ENCODE assay signal across 26 cellular contexts in the genomic region with DNA sequence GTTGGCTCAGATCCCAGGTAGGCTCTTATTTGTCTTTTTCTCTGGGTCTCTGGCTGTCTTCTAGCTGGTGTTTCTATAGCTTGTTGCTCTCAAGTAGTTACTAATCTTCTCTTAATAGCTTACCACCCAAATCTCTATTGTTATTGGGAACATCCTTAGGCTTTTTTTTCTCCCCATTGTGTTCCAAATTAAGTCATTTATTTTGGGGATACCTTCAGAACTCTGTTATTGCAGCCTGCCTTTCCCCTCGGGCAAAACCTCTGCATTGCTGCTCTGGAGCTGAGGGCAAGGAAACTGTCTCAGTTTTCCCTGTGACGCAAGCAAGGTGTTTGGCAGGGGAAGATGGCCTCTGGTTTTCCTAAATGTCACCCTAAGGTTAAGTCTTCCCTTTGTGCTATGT.
DNase-seq lines count a peak whose midpoint lies in the region; ATAC-seq and TF ChIP-seq lines count a peak whose summit lies in the region.
"Had no signal": no experiment of that assay in that cellular context is flagged by ENCODE, and none has a peak within 500 bp of the region (broad histone marks: within the 10 kb centered on the region; RNA-seq: fewer than 3 reads in every experiment).

No MANE protein-coding gene starts in this region.

- TF ChIP-seq CTCF in natural killer cell (IDR thresholded peaks at IDR 0.05) (no peak), WTC11 (IDR thresholded peaks at IDR 0.05) (no peak), mesothelial cell of epicardium (IDR thresholded peaks at IDR 0.05; ENCODE audit: unreplicated experiment) (no peak), type B pancreatic cell (conservative IDR thresholded peaks at IDR 0.05) (no peak), endothelial cell (IDR thresholded peaks at IDR 0.05; ENCODE audit: unreplicated experiment) (no peak)

- CTCF ChIA-PET in WTC11 (lab: Charles Lee) = interaction anchor here (0.7 to 1.0 kb wide), 2 partner anchors 26 to 111 kb away, joined by 3 to 4 read pairs; no protein-coding TSS in a partner anchor

- ATAC-seq in natural killer cell = no peak
- ATAC-seq in natural killer cell treated with Interleukin-12 subunit alpha and Interleukin-12 subunit beta and Interleukin-15 and Interleukin-18, amount 100 ng/mL, for 72 hours = no peak
- peak; percentile 81 for ATAC-seq in WTC11
- ATAC-seq in stimulated activated naive CD8-positive, alpha-beta T cell treated with anti-CD3 and anti-CD28 coated beads, Interleukin-15, amount 100 ng/mL, for 72 hours = no peak
- ATAC-seq: activated T-cell treated with anti-CD3 and anti-CD28 coated beads, Interleukin-2, amount 50 U/mL, for 72 hours had no signal

- no peaks in the 10 kb centered on the region for H3K36me3 Mint-ChIP-seq in natural killer cell
- H3K36me3 Mint-ChIP-seq in natural killer cell treated with Interleukin-12 subunit alpha and Interleukin-12 subunit beta and Interleukin-15 and Interleukin-18, amount 100 ng/mL, for 72 hours = peaks cover 4% of the 10 kb centered on the region
- H3K36me3 Mint-ChIP-seq in WTC11 = peaks cover 12% of the 10 kb centered on the region
- peaks cover 21% of the 10 kb centered on the region for H3K36me3 Mint-ChIP-seq in mesothelial cell of epicardium
- H3K36me3 Mint-ChIP-seq in type B pancreatic cell = peaks cover 42% of the 10 kb centered on the region
- no peaks in the 10 kb centered on the region for H3K36me3 Mint-ChIP-seq in endothelial cell (ENCODE audit: low read depth, unreplicated experiment)

- H3K4me3 Mint-ChIP-seq in natural killer cell = no peak overlapping the region
- H3K4me3 Mint-ChIP-seq in natural killer cell treated with Interleukin-12 subunit alpha and Interleukin-12 subunit beta and Interleukin-15 and Interleukin-18, amount 100 ng/mL, for 72 hours = no peak overlapping the region
- peak overlapping the region; percentile 26 for H3K4me3 Mint-ChIP-seq in WTC11
- H3K4me3 Mint-ChIP-seq in mesothelial cell of epicardium = no peak overlapping the region
- no peak overlapping the region for H3K4me3 Mint-ChIP-seq in type B pancreatic cell
- no peak overlapping the region for H3K4me3 Mint-ChIP-seq in stimulated activated naive CD8-positive, alpha-beta T cell treated with anti-CD3 and anti-CD28 coated beads, Interleukin-15, amount 100 ng/mL, for 72 hours
- H3K4me3 Mint-ChIP-seq in endothelial cell (ENCODE audit: unreplicated experiment) = no peak overlapping the region
- H3K4me3 Mint-ChIP-seq: activated B cell treated with CpG ODN at 0.5 μM for 24 hours; activated T-cell treated with anti-CD3 and anti-CD28 coated beads, Interleukin-2, amount 50 U/mL, for 72 hours; brain had no signal

- POLR2A ChIA-PET in WTC11 (lab: Charles Lee) = no interaction called here

- no peaks in the 10 kb centered on the region for H3K9me3 Mint-ChIP-seq in natural killer cell
- H3K9me3 Mint-ChIP-seq in natural killer cell treated with Interleukin-12 subunit alpha and Interleukin-12 subunit beta and Interleukin-15 and Interleukin-18, amount 100 ng/mL, for 72 hours = no peaks in the 10 kb centered on the region
- no peaks in the 10 kb centered on the region for H3K9me3 Mint-ChIP-seq in WTC11
- peaks cover 11% of the 10 kb centered on the region for H3K9me3 Mint-ChIP-seq in mesothelial cell of epicardium
- no peaks in the 10 kb centered on the region for H3K9me3 Mint-ChIP-seq in type B pancreatic cell
- H3K9me3 Mint-ChIP-seq in stimulated activated naive CD8-positive, alpha-beta T cell treated with anti-CD3 and anti-CD28 coated beads, Interleukin-15, amount 100 ng/mL, for 72 hours = no peaks in the 10 kb centered on the region
- H3K9me3 Mint-ChIP-seq in endothelial cell (ENCODE audit: unreplicated experiment) = no peaks in the 10 kb centered on the region
- H3K9me3 Mint-ChIP-seq: activated B cell treated with CpG ODN at 0.5 μM for 24 hours; activated T-cell treated with anti-CD3 and anti-CD28 coated beads, Interleukin-2, amount 50 U/mL, for 72 hours had no signal

- DNase-seq in natural killer cell = no peak
- DNase-seq in natural killer cell treated with Interleukin-12 subunit alpha and Interleukin-12 subunit beta and Interleukin-15 and Interleukin-18, amount 100 ng/mL, for 72 hours (ENCODE audit: low spot score) = no peak
- DNase-seq in WTC11 (ENCODE audit: low spot score) = peak; percentile 30
- no peak for DNase-seq in mesothelial cell of epicardium (ENCODE audit: low spot score in 2 of 2, unreplicated experiment in 2 of 2)
- DNase-seq in type B pancreatic cell (ENCODE audit: extremely low spot score, unreplicated experiment) = no peak
- DNase-seq in stimulated activated naive CD8-positive, alpha-beta T cell treated with anti-CD3 and anti-CD28 coated beads, Interleukin-15, amount 100 ng/mL, for 72 hours = no peak
- no peak for DNase-seq in endothelial cell (ENCODE audit: low spot score)
- DNase-seq in GM19240 (ENCODE audit: insufficient read length, low spot score) = no peak
- DNase-seq: activated B cell treated with CpG ODN at 0.5 μM for 24 hours; activated CD4-positive, alpha-beta T cell treated with anti-CD3 and anti-CD28 coated beads, Interleukin-2, amount 50 U/mL, for 1 hour; activated naive CD4-positive, alpha-beta T cell treated with Interleukin-2 at 50 U/mL for 16 hours; activated T-cell treated with anti-CD3 and anti-CD28 coated beads, Interleukin-2, amount 50 U/mL, for 72 hours; adrenal gland; GDM1; head of caudate nucleus; Karpas-422; mesenchymal stem cell; MV-4-11; NCI-H187; NCI-H526 treated with DMSO at 0.1 percent for 48 hours; Peyer's patch; SHP77 treated with DMSO at 0.1 percent for 48 hours; small intestine; T1000; transverse colon had no signal

- peak overlapping the region; percentile 7 to 41 for H3K27ac Mint-ChIP-seq in natural killer cell
- H3K27ac Mint-ChIP-seq in natural killer cell treated with Interleukin-12 subunit alpha and Interleukin-12 subunit beta and Interleukin-15 and Interleukin-18, amount 100 ng/mL, for 72 hours = peak overlapping the region in 1 of 2 donors; percentile 15
- H3K27ac Mint-ChIP-seq in WTC11 = peak overlapping the region; percentile 99
- H3K27ac Mint-ChIP-seq in mesothelial cell of epicardium = peak overlapping the region; percentile 60
- peak overlapping the region; percentile 40 for H3K27ac Mint-ChIP-seq in type B pancreatic cell
- no peak overlapping the region for H3K27ac Mint-ChIP-seq in stimulated activated naive CD8-positive, alpha-beta T cell treated with anti-CD3 and anti-CD28 coated beads, Interleukin-15, amount 100 ng/mL, for 72 hours
- no peak overlapping the region for H3K27ac Mint-ChIP-seq in endothelial cell (ENCODE audit: unreplicated experiment)
- H3K27ac Mint-ChIP-seq: activated B cell treated with CpG ODN at 0.5 μM for 24 hours; activated T-cell treated with anti-CD3 and anti-CD28 coated beads, Interleukin-2, amount 50 U/mL, for 72 hours had no signal

- H3K4me1 Mint-ChIP-seq in natural killer cell = peaks cover 20 to 50% of the 10 kb centered on the region in 2 donors
- peaks cover 9 to 28% of the 10 kb centered on the region in 2 donors for H3K4me1 Mint-ChIP-seq in natural killer cell treated with Interleukin-12 subunit alpha and Interleukin-12 subunit beta and Interleukin-15 and Interleukin-18, amount 100 ng/mL, for 72 hours (ENCODE audit: low read depth in 2 of 2)
- peaks cover 56% of the 10 kb centered on the region for H3K4me1 Mint-ChIP-seq in WTC11
- H3K4me1 Mint-ChIP-seq in mesothelial cell of epicardium = peaks cover 19% of the 10 kb centered on the region
- peaks cover 22% of the 10 kb centered on the region for H3K4me1 Mint-ChIP-seq in type B pancreatic cell (ENCODE audit: unreplicated experiment)
- peaks cover 10% of the 10 kb centered on the region for H3K4me1 Mint-ChIP-seq in stimulated activated naive CD8-positive, alpha-beta T cell treated with anti-CD3 and anti-CD28 coated beads, Interleukin-15, amount 100 ng/mL, for 72 hours
- H3K4me1 Mint-ChIP-seq in endothelial cell (ENCODE audit: unreplicated experiment) = peaks cover 4% of the 10 kb centered on the region

- H3K27me3 Mint-ChIP-seq in natural killer cell (ENCODE audit: low read depth in 2 of 2) = no peaks in the 10 kb centered on the region
- H3K27me3 Mint-ChIP-seq in natural killer cell treated with Interleukin-12 subunit alpha and Interleukin-12 subunit beta and Interleukin-15 and Interleukin-18, amount 100 ng/mL, for 72 hours = no peaks in the 10 kb centered on the region
- no peaks in the 10 kb centered on the region for H3K27me3 Mint-ChIP-seq in WTC11 (ENCODE audit: low read depth)
- H3K27me3 Mint-ChIP-seq in mesothelial cell of epicardium (ENCODE audit: low read depth) = no peaks in the 10 kb centered on the region
- H3K27me3 Mint-ChIP-seq in type B pancreatic cell = no peaks in the 10 kb centered on the region
- no peaks in the 10 kb centered on the region for H3K27me3 Mint-ChIP-seq in stimulated activated naive CD8-positive, alpha-beta T cell treated with anti-CD3 and anti-CD28 coated beads, Interleukin-15, amount 100 ng/mL, for 72 hours
- H3K27me3 Mint-ChIP-seq in endothelial cell (ENCODE audit: unreplicated experiment) = no peaks in the 10 kb centered on the region
- H3K27me3 Mint-ChIP-seq: activated B cell treated with CpG ODN at 0.5 μM for 24 hours, brain had no signal

- intact Hi-C loops in natural killer cell (cut with micrococcal nuclease) = no loop called here

TF ChIP-seq in WTC11, 78 proteins besides CTCF, POLR2A, EP300 and RAD21 (continues in another document):
- TF ChIP-seq SMAD3 (CRISPR knock-in tag; IDR thresholded peaks at IDR 0.05; ENCODE audit: borderline replicate concordance) (no peak), NR3C1 (CRISPR knock-in tag; conservative IDR thresholded peaks at IDR 0.05; ENCODE audit: low read depth) (no peak)

Comparison
In these comparisons a context has a peak if more than half of its experiments do, and no peak if none do; other contexts are left out.
1. H3K27ac Mint-ChIP-seq: peak in natural killer cell (2 of 2), WTC11 (single experiment), mesothelial cell of epicardium (single experiment) and type B pancreatic cell (single experiment); none in stimulated activated naive CD8-positive, alpha-beta T cell treated with anti-CD3 and anti-CD28 coated beads, Interleukin-15, amount 100 ng/mL, for 72 hours (0 of 2) and endothelial cell (single experiment).